In the genomic region with DNA sequence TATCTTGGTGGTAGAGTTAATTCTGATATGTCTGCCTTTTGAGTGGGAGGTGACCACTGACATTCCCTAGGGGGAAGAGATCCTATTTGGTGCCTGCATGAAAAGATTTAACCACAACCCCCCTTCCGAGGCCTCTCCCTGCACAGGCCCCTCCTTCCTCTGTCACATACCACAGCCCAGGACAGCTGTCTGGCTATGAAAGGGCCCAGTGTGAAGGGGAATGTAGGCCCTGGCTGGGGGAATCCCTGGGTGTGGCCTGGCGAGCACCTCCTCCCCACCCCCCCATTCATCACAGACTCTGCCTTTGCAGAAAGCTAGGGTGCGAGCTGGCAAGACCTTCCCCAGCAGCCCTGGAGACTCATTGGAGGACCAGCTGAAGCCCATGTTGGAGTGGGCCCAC, we compare ENCODE assay signal across 8 cellular contexts. TPM values are rescaled to one million over a fixed set of nuclear protein-coding genes. Genes with fewer than 3 reads are reported as not detected.
DNase-seq lines count a peak whose midpoint lies in the region; ATAC-seq and TF ChIP-seq lines count a peak whose summit lies in the region.

No MANE protein-coding gene starts in this region.

- no peak overlapping the region for H3K27ac ChIP-seq in ascending aorta

- H3K9me3 Mint-ChIP-seq in brain = no peaks in the 10 kb centered on the region

- no peak overlapping the region for H3K4me3 ChIP-seq in ascending aorta

- TF ChIP-seq CTCF in brain (conservative IDR thresholded peaks at IDR 0.05) (no peak), ascending aorta (IDR thresholded peaks at IDR 0.05) (no peak)

- peaks cover 38% of the 10 kb centered on the region for H3K4me1 Mint-ChIP-seq in brain

- H3K4me3 Mint-ChIP-seq in brain = no peak overlapping the region

- H3K36me3 Mint-ChIP-seq in brain = peaks cover 14% of the 10 kb centered on the region

- intact Hi-C loops in ascending aorta (cut with DNase I) = no loop called here

- DNase-seq in AG08396 (ENCODE audit: low spot score) = peak; percentile 24
- DNase-seq in GM19238 (ENCODE audit: insufficient read length, low spot score) = peak; percentile 67
- DNase-seq in HuH-7 (ENCODE audit: low spot score) = peak; percentile 44
- peak; percentile 9 for DNase-seq in stimulated activated CD8-positive, alpha-beta memory T cell treated with anti-CD3 and anti-CD28 coated beads, Interleukin-4, amount 100 ng/mL, for 24 hours (ENCODE audit: low read depth)
- DNase-seq in ascending aorta (ENCODE audit: low spot score in 2 of 2) = no peak
- no peak for DNase-seq in AML-193 (lab: John Stamatoyannopoulos, UW)

- no peaks in the 10 kb centered on the region for H3K27me3 Mint-ChIP-seq in brain

- H3K27me3 ChIP-seq in ascending aorta = no peaks in the 10 kb centered on the region

- peak overlapping the region; percentile 56 to 82 (median 73) for H3K27ac Mint-ChIP-seq in brain

- H3K36me3 ChIP-seq in ascending aorta = peaks cover 0 to 3% of the 10 kb centered on the region in 2 donors

- H3K4me1 ChIP-seq in ascending aorta = no peaks in the 10 kb centered on the region

- no peaks in the 10 kb centered on the region for H3K9me3 ChIP-seq in ascending aorta

- no peak for ATAC-seq in HG03378 (IDR thresholded peaks at IDR 0.05; ENCODE audit: unreplicated experiment)

RNA-seq across cellular contexts. Expression of gene MAPRE1, which starts 27.4 kb away (rescaled TPM):
- polyA plus RNA-seq in brain (ENCODE audit: insufficient read depth, low read depth, low replicate concordance) = 235 TPM
- total RNA-seq in ascending aorta = 49.0 TPM

RNA-seq across cellular contexts. Expression of gene DNMT3B, which starts 30.1 kb away (rescaled TPM):
- 8.7 TPM for polyA plus RNA-seq in brain (ENCODE audit: insufficient read depth, low read depth, low replicate concordance)
- 0.75 TPM for total RNA-seq in ascending aorta

RNA-seq across cellular contexts. Expression of gene COMMD7, which starts 49.0 kb away (rescaled TPM):
- polyA plus RNA-seq in brain (ENCODE audit: insufficient read depth, low read depth, low replicate concordance) = 90.0 TPM
- 90.3 TPM for total RNA-seq in ascending aorta

Comparison
In these comparisons a context has a peak if more than half of its experiments do, and no peak if none do; other contexts are left out.
1. DNase-seq: peak in AG08396 (single experiment), GM19238 (single experiment), HuH-7 (single experiment) and stimulated activated CD8-positive, alpha-beta memory T cell treated with anti-CD3 and anti-CD28 coated beads, Interleukin-4, amount 100 ng/mL, for 24 hours (single experiment); none in ascending aorta (0 of 2) and AML-193 (0 of 2).